ENCODE assay signal across 34 cellular contexts in genomic region chr17:69093995-69094394, GRCh38. TPM values are rescaled to one million over a fixed set of nuclear protein-coding genes. Genes with fewer than 3 reads are reported as not detected.
"Had no signal": no experiment of that assay in that cellular context is flagged by ENCODE, and none has a peak within 500 bp of the region (broad histone marks: within the 10 kb centered on the region; RNA-seq: fewer than 3 reads in every experiment).

No MANE protein-coding gene starts in this region.

- FAIRE-seq: colon had no signal

- H3K27me3 ChIP-seq: adrenal gland, body of pancreas, esophagus muscularis mucosa, foreskin keratinocyte, gastrocnemius medialis, heart left ventricle had no signal

- H3K4me1 ChIP-seq: esophagus muscularis mucosa, foreskin keratinocyte had no signal

- ATAC-seq: activated CD4-positive, alpha-beta T cell treated with anti-CD3 and anti-CD28 coated beads for 36 hours; activated CD8-positive, alpha-beta memory T cell treated with anti-CD3 and anti-CD28 coated beads, Interleukin-2, amount 10 ng/mL, durations not matched to agents 7 days and 5 days; activated CD8-positive, alpha-beta T cell treated with anti-CD3 and anti-CD28 coated beads, Interleukin-2, amount 10 ng/mL, durations not matched to agents 7 days and 5 days; activated naive CD8-positive, alpha-beta T cell treated with anti-CD3 and anti-CD28 coated beads, Interleukin-2, amount 50 U/mL, for 24 hours; foreskin keratinocyte; gastrocnemius medialis; T-helper 17 cell had no signal

- H3K4me3 Mint-ChIP-seq: activated CD4-positive, alpha-beta memory T cell treated with anti-CD3 and anti-CD28 coated beads for 36 hours; activated CD4-positive, alpha-beta T cell treated with anti-CD3 and anti-CD28 coated beads for 36 hours; activated CD4-positive, alpha-beta T cell treated with anti-CD3 and anti-CD28 coated beads, Interleukin-2, amount 10 ng/mL, durations not matched to agents 24 days and 14 days; activated CD8-positive, alpha-beta memory T cell treated with anti-CD3 and anti-CD28 coated beads, Interleukin-2, amount 10 ng/mL, durations not matched to agents 7 days and 5 days; activated CD8-positive, alpha-beta T cell treated with anti-CD3 and anti-CD28 coated beads, Interleukin-2, amount 10 ng/mL, durations not matched to agents 7 days and 5 days; activated naive CD4-positive, alpha-beta T cell treated with anti-CD3 and anti-CD28 coated beads for 36 hours; activated naive CD4-positive, alpha-beta T cell treated with anti-CD3 and anti-CD28 coated beads, Interleukin-2, amount 50 U/mL, for 24 hours; activated naive CD8-positive, alpha-beta T cell treated with anti-CD3 and anti-CD28 coated beads for 36 hours; activated naive CD8-positive, alpha-beta T cell treated with anti-CD3 and anti-CD28 coated beads, Interleukin-2, amount 50 U/mL, for 24 hours; activated T-helper 1 cell treated with anti-CD3 and anti-CD28 coated beads, Interleukin-12 subunit alpha, Interleukin-12 subunit beta, Interleukin-2, Interleukin-4 antibody, amounts not matched to agents 30 ng/mL and 10 ng/mL and 1 ng/mL, durations not matched to agents 14 hours and 24 hours and 36 hours; endodermal cell; T-helper 17 cell; T-helper 2 cell treated with Interferon-gamma antibody and Interleukin-4, amounts not matched to agents 5 μg/mL and 100 μg/mL, for 36 hours had no signal

- H3K27ac ChIP-seq: esophagus muscularis mucosa, foreskin keratinocyte, gastrocnemius medialis had no signal

- H3K9me3 ChIP-seq: adrenal gland, body of pancreas, esophagus muscularis mucosa, gastrocnemius medialis, heart left ventricle had no signal

- H3K36me3 Mint-ChIP-seq: activated CD4-positive, alpha-beta memory T cell treated with anti-CD3 and anti-CD28 coated beads for 36 hours; activated CD8-positive, alpha-beta memory T cell treated with anti-CD3 and anti-CD28 coated beads, Interleukin-2, amount 10 ng/mL, durations not matched to agents 7 days and 5 days; activated naive CD4-positive, alpha-beta T cell treated with anti-CD3 and anti-CD28 coated beads, Interleukin-2, amount 50 U/mL, for 24 hours; activated naive CD8-positive, alpha-beta T cell treated with anti-CD3 and anti-CD28 coated beads for 36 hours had no signal

- H3K27me3 Mint-ChIP-seq: activated naive CD8-positive, alpha-beta T cell treated with anti-CD3 and anti-CD28 coated beads for 36 hours; T-helper 17 cell had no signal

- H3K4me3 ChIP-seq: body of pancreas, esophagus muscularis mucosa, gastrocnemius medialis, heart left ventricle had no signal

- H3K36me3 ChIP-seq: adrenal gland had no signal

- DNase-seq: activated CD4-positive, alpha-beta memory T cell treated with anti-CD3 and anti-CD28 coated beads for 36 hours; activated CD4-positive, alpha-beta T cell treated with anti-CD3 and anti-CD28 coated beads for 36 hours; activated CD4-positive, alpha-beta T cell treated with anti-CD3 and anti-CD28 coated beads, Interleukin-2, amount 10 ng/mL, durations not matched to agents 24 days and 14 days; activated CD4-positive, CD25-positive, alpha-beta regulatory T cell; activated CD4-positive, CD25-positive, alpha-beta regulatory T cell treated with anti-CD3 and anti-CD28 coated beads, Interleukin-2, amount 50 U/mL, for 72 hours; activated CD8-positive, alpha-beta memory T cell treated with anti-CD3 and anti-CD28 coated beads, Interleukin-2, amount 10 ng/mL, durations not matched to agents 7 days and 5 days; activated CD8-positive, alpha-beta memory T cell treated with anti-CD3 and anti-CD28 coated beads, Interleukin-2, amount 50 U/mL, for 4 hours; activated CD8-positive, alpha-beta T cell treated with anti-CD3 and anti-CD28 coated beads, Interleukin-2, amount 10 ng/mL, durations not matched to agents 7 days and 5 days; activated effector memory CD4-positive, alpha-beta T cell treated with anti-CD3 and anti-CD28 coated beads, Interleukin-2, amount 50 U/mL, for 16 hours; activated naive CD4-positive, alpha-beta T cell treated with anti-CD3 and anti-CD28 coated beads for 36 hours; activated naive CD8-positive, alpha-beta T cell treated with anti-CD3 and anti-CD28 coated beads for 36 hours; activated naive CD8-positive, alpha-beta T cell treated with anti-CD3 and anti-CD28 coated beads, Interleukin-2, amount 50 U/mL, for 24 hours; activated T-cell treated with anti-CD3 and anti-CD28 coated beads, Interleukin-2, amount 50 U/mL, for 1 hour; activated T-cell treated with anti-CD3 and anti-CD28 coated beads, Interleukin-2, amount 50 U/mL, for 48 hours; amygdala; aorta; caudate nucleus; cortex of kidney; effector memory CD4-positive, alpha-beta T cell; endodermal cell; foreskin keratinocyte; gastrocnemius medialis; glutamatergic neuron; heart left ventricle; T-helper 17 cell had no signal

- H3K27ac Mint-ChIP-seq: activated CD4-positive, alpha-beta memory T cell treated with anti-CD3 and anti-CD28 coated beads for 36 hours; activated CD4-positive, alpha-beta T cell treated with anti-CD3 and anti-CD28 coated beads for 36 hours; activated CD4-positive, alpha-beta T cell treated with anti-CD3 and anti-CD28 coated beads, Interleukin-2, amount 10 ng/mL, durations not matched to agents 24 days and 14 days; activated CD8-positive, alpha-beta memory T cell treated with anti-CD3 and anti-CD28 coated beads, Interleukin-2, amount 10 ng/mL, durations not matched to agents 7 days and 5 days; activated CD8-positive, alpha-beta T cell treated with anti-CD3 and anti-CD28 coated beads, Interleukin-2, amount 10 ng/mL, durations not matched to agents 7 days and 5 days; activated naive CD4-positive, alpha-beta T cell treated with anti-CD3 and anti-CD28 coated beads for 36 hours; activated naive CD4-positive, alpha-beta T cell treated with anti-CD3 and anti-CD28 coated beads, Interleukin-2, amount 50 U/mL, for 24 hours; activated naive CD8-positive, alpha-beta T cell treated with anti-CD3 and anti-CD28 coated beads for 36 hours; activated naive CD8-positive, alpha-beta T cell treated with anti-CD3 and anti-CD28 coated beads, Interleukin-2, amount 50 U/mL, for 24 hours; activated T-helper 1 cell treated with anti-CD3 and anti-CD28 coated beads, Interleukin-12 subunit alpha, Interleukin-12 subunit beta, Interleukin-2, Interleukin-4 antibody, amounts not matched to agents 30 ng/mL and 10 ng/mL and 1 ng/mL, durations not matched to agents 14 hours and 24 hours and 36 hours; activated T-helper 2 cell treated with anti-CD3 and anti-CD28 coated beads, Interferon-gamma antibody, Interleukin-2, Interleukin-4, amounts not matched to agents 10 μg/mL and 5 μg/mL and 100 μg/mL, durations not matched to agents 14 hours and 24 hours and 36 hours; endodermal cell; T-helper 17 cell; T-helper 2 cell treated with Interferon-gamma antibody and Interleukin-4, amounts not matched to agents 5 μg/mL and 100 μg/mL, for 36 hours had no signal

- H3K4me1 Mint-ChIP-seq: activated CD8-positive, alpha-beta memory T cell treated with anti-CD3 and anti-CD28 coated beads, Interleukin-2, amount 10 ng/mL, durations not matched to agents 7 days and 5 days; activated naive CD8-positive, alpha-beta T cell treated with anti-CD3 and anti-CD28 coated beads for 36 hours; endodermal cell had no signal

- H3K9me3 Mint-ChIP-seq: activated CD4-positive, alpha-beta memory T cell treated with anti-CD3 and anti-CD28 coated beads for 36 hours; activated naive CD4-positive, alpha-beta T cell treated with anti-CD3 and anti-CD28 coated beads for 36 hours; activated naive CD4-positive, alpha-beta T cell treated with anti-CD3 and anti-CD28 coated beads, Interleukin-2, amount 50 U/mL, for 24 hours; activated naive CD8-positive, alpha-beta T cell treated with anti-CD3 and anti-CD28 coated beads for 36 hours; activated naive CD8-positive, alpha-beta T cell treated with anti-CD3 and anti-CD28 coated beads, Interleukin-2, amount 50 U/mL, for 24 hours; activated T-helper 1 cell treated with anti-CD3 and anti-CD28 coated beads, Interleukin-12 subunit alpha, Interleukin-12 subunit beta, Interleukin-2, Interleukin-4 antibody, amounts not matched to agents 30 ng/mL and 10 ng/mL and 1 ng/mL, durations not matched to agents 14 hours and 24 hours and 36 hours; activated T-helper 2 cell treated with anti-CD3 and anti-CD28 coated beads, Interferon-gamma antibody, Interleukin-2, Interleukin-4, amounts not matched to agents 10 μg/mL and 5 μg/mL and 100 μg/mL, durations not matched to agents 14 hours and 24 hours and 36 hours; endodermal cell; T-helper 2 cell treated with Interferon-gamma antibody and Interleukin-4, amounts not matched to agents 5 μg/mL and 100 μg/mL, for 36 hours had no signal

RNA-seq across cellular contexts. Expression of gene ABCA9, which starts 33.3 kb away (rescaled TPM):
- total RNA-seq: activated CD4-positive, alpha-beta memory T cell treated with anti-CD3 and anti-CD28 coated beads for 36 hours; activated CD4-positive, alpha-beta T cell treated with anti-CD3 and anti-CD28 coated beads for 36 hours; activated CD8-positive, alpha-beta memory T cell treated with anti-CD3 and anti-CD28 coated beads for 36 hours; activated CD8-positive, alpha-beta memory T cell treated with anti-CD3 and anti-CD28 coated beads, Interleukin-2, amount 10 ng/mL, durations not matched to agents 7 days and 5 days; activated CD8-positive, alpha-beta T cell treated with anti-CD3 and anti-CD28 coated beads, Interleukin-2, amount 10 ng/mL, durations not matched to agents 7 days and 5 days; activated naive CD4-positive, alpha-beta T cell treated with anti-CD3 and anti-CD28 coated beads for 36 hours; activated naive CD8-positive, alpha-beta T cell treated with anti-CD3 and anti-CD28 coated beads for 36 hours; activated T-helper 1 cell treated with anti-CD3 and anti-CD28 coated beads, Interleukin-12 subunit alpha, Interleukin-12 subunit beta, Interleukin-2, Interleukin-4 antibody, amounts not matched to agents 30 ng/mL and 10 ng/mL and 1 ng/mL, durations not matched to agents 14 hours and 24 hours and 36 hours; activated T-helper 2 cell treated with anti-CD3 and anti-CD28 coated beads, Interferon-gamma antibody, Interleukin-2, Interleukin-4, amounts not matched to agents 10 μg/mL and 5 μg/mL and 100 μg/mL, durations not matched to agents 14 hours and 24 hours and 36 hours; endodermal cell; foreskin keratinocyte had no signal
- polyA plus RNA-seq: foreskin keratinocyte had no signal

RNA-seq across cellular contexts. Expression of gene ABCA6, which starts 47.7 kb away (rescaled TPM):
- total RNA-seq: activated CD4-positive, alpha-beta memory T cell treated with anti-CD3 and anti-CD28 coated beads for 36 hours; activated CD4-positive, alpha-beta T cell treated with anti-CD3 and anti-CD28 coated beads for 36 hours; activated CD4-positive, alpha-beta T cell treated with anti-CD3 and anti-CD28 coated beads, Interleukin-2, amount 10 ng/mL, durations not matched to agents 24 days and 14 days; activated naive CD4-positive, alpha-beta T cell treated with anti-CD3 and anti-CD28 coated beads for 36 hours; activated T-helper 1 cell treated with anti-CD3 and anti-CD28 coated beads, Interleukin-12 subunit alpha, Interleukin-12 subunit beta, Interleukin-2, Interleukin-4 antibody, amounts not matched to agents 30 ng/mL and 10 ng/mL and 1 ng/mL, durations not matched to agents 14 hours and 24 hours and 36 hours; activated T-helper 2 cell treated with anti-CD3 and anti-CD28 coated beads, Interferon-gamma antibody, Interleukin-2, Interleukin-4, amounts not matched to agents 10 μg/mL and 5 μg/mL and 100 μg/mL, durations not matched to agents 14 hours and 24 hours and 36 hours; endodermal cell; foreskin keratinocyte had no signal
- polyA plus RNA-seq: foreskin keratinocyte had no signal
